Comparison of ENCODE assay signal across 15 cellular contexts in genomic region chr6:43089467-43089866, GRCh38. TPM values are rescaled to one million over a fixed set of nuclear protein-coding genes. Genes with fewer than 3 reads are reported as not detected.
DNase-seq lines count a peak whose midpoint lies in the region; ATAC-seq, FAIRE-seq and TF ChIP-seq lines count a peak whose summit lies in the region.
"Had no signal": no experiment of that assay in that cellular context is flagged by ENCODE, and none has a peak within 500 bp of the region (broad histone marks: within the 10 kb centered on the region; RNA-seq: fewer than 3 reads in every experiment).

No MANE protein-coding gene starts in this region.

- ATAC-seq in HCT116 (no peak), T-cell (replicated peaks in 1 of 4) (no peak), HG03565 (IDR thresholded peaks at IDR 0.05; ENCODE audit: unreplicated experiment) (no peak)

- FAIRE-seq in astrocyte (lab: Jason Lieb, UNC) (no peak), GM12892 (lab: Jason Lieb, UNC) (no peak)

- no peak for TF ChIP-seq POLR2A in HCT116 (IDR thresholded peaks at IDR 0.05; ENCODE audit: borderline replicate concordance, extremely low read depth, insufficient read depth, insufficient read length)
- no peak for TF ChIP-seq POLR2A in GM12892 (IDR thresholded peaks at IDR 0.05; ENCODE audit: low read depth, low read length)

- H4K20me1 ChIP-seq in HCT116 (ENCODE audit: insufficient read depth): no peaks in the 10 kb centered on the region; the same call in 1 of the 2 replicates
- H4K20me1 ChIP-seq in astrocyte (ENCODE audit: insufficient read depth, low read length): peaks cover 87% of the 10 kb centered on the region

- H3K79me2 ChIP-seq in HCT116 (ENCODE audit: insufficient read depth, low read length) (peaks cover 91% of the 10 kb centered on the region), astrocyte (ENCODE audit: insufficient read depth, low read length) (peaks cover 99% of the 10 kb centered on the region)

- H3K4me1 Mint-ChIP-seq in astrocyte (ENCODE audit: low read depth, unreplicated experiment) (peaks cover 71% of the 10 kb centered on the region), T-cell (peaks cover 14 to 19% (median 17%) of the 10 kb centered on the region in 3 donors)

- H3K4me3 Mint-ChIP-seq in astrocyte (ENCODE audit: unreplicated experiment): peak overlapping the region; percentile 69
- H3K4me3 Mint-ChIP-seq in T-cell: no peak overlapping the region
- H3K4me3 Mint-ChIP-seq: activated CD4-positive, alpha-beta memory T cell treated with anti-CD3 and anti-CD28 coated beads, Interleukin-2, amount 10 ng/mL, durations not matched to agents 7 days and 5 days; stimulated activated memory B cell treated with anti-CD40 and anti-IgM and Interleukin-4, amounts not matched to agents 10 μg/mL and 1 μg/mL and 100 μg/mL, for 72 hours had no signal

- 0 out of 2 replicates have a peak overlapping the region, but pooled peaks have one; percentile 7 for H3K9ac ChIP-seq in HCT116 (ENCODE audit: low read length)
- H3K9ac ChIP-seq in astrocyte (ENCODE audit: low read length): peak overlapping the region; percentile 42

- H3K36me3 Mint-ChIP-seq in astrocyte (ENCODE audit: low read depth, unreplicated experiment) (peaks cover 9% of the 10 kb centered on the region), T-cell (no peaks in the 10 kb centered on the region)
- H3K36me3 Mint-ChIP-seq: stimulated activated memory B cell treated with anti-CD40 and anti-IgM and Interleukin-4, amounts not matched to agents 10 μg/mL and 1 μg/mL and 100 μg/mL, for 72 hours had no signal

- H3K9me2 ChIP-seq in HCT116 (ENCODE audit: insufficient read depth): no peaks in the 10 kb centered on the region

- H3K27me3 Mint-ChIP-seq in astrocyte (ENCODE audit: low read depth, unreplicated experiment) (no peaks in the 10 kb centered on the region), T-cell (peaks cover 2 to 3% of the 10 kb centered on the region in 2 donors)

- intact Hi-C loops in HCT116 (cut with micrococcal nuclease): no loop called here

- H3K27ac Mint-ChIP-seq in astrocyte (ENCODE audit: unreplicated experiment): peak overlapping the region; percentile 92
- no peak overlapping the region for H3K27ac Mint-ChIP-seq in T-cell
- H3K27ac Mint-ChIP-seq: activated CD4-positive, alpha-beta memory T cell treated with anti-CD3 and anti-CD28 coated beads, Interleukin-2, amount 10 ng/mL, durations not matched to agents 7 days and 5 days had no signal

- peaks cover 24 to 73% of the 10 kb centered on the region in 2 experiments for H3K4me1 ChIP-seq in HCT116 (ENCODE audit: control insufficient read depth in 1 of 2, insufficient read depth in 2 of 2, low read length in 2 of 2)
- peaks cover 35% of the 10 kb centered on the region for H3K4me1 ChIP-seq in astrocyte (ENCODE audit: insufficient read depth, low read length)

- POLR2A ChIA-PET in HCT116 (lab: Charles Lee): interaction anchor here (2.5 kb wide), 1 partner anchor 13 kb away, joined by 8 read pairs; the partner anchor contains the start of gene PTK7
- POLR2A ChIA-PET in T-cell (lab: Charles Lee): interaction anchor here in 1 of 2 donors (0.6 kb wide), 1 partner anchor 8 kb away, joined by 3 read pairs; no protein-coding TSS in a partner anchor

- no peak for DNase-seq in HCT116 (ENCODE audit: low read depth, low spot score)
- DNase-seq in astrocyte (ENCODE audit: low read depth): no peak
- peak; percentile 78 for DNase-seq in iPS-NIHi11 (ENCODE audit: low spot score)
- no peak for DNase-seq in T-cell
- DNase-seq in MG63: no peak
- DNase-seq in GM12892 (ENCODE audit: insufficient read length): no peak
- DNase-seq: activated CD4-positive, alpha-beta memory T cell treated with anti-CD3 and anti-CD28 coated beads, Interleukin-2, amount 10 ng/mL, durations not matched to agents 7 days and 5 days; activated gamma-delta T cell; central memory CD4-positive, alpha-beta T cell; NCI-H1436 treated with DMSO at 0.1 percent for 48 hours; occipital lobe; stimulated activated CD4-positive, alpha-beta T cell treated with anti-CD3 and anti-CD28 coated beads, Interleukin-1b, Interleukin-23, amount 100 ng/mL, for 48 hours had no signal

- no peaks in the 10 kb centered on the region for H3K9me3 ChIP-seq in HCT116 (ENCODE audit: control insufficient read depth in 1 of 2, insufficient read depth in 1 of 2, low read depth in 1 of 2, low read length in 2 of 2)
- no peaks in the 10 kb centered on the region for H3K9me3 ChIP-seq in astrocyte (ENCODE audit: insufficient read depth, low read depth, low read length)
- H3K9me3 ChIP-seq in MG63: no peaks in the 10 kb centered on the region

- CTCF ChIA-PET in HCT116 (lab: Charles Lee): no interaction called here
- CTCF ChIA-PET in T-cell (lab: Charles Lee): no interaction called here

- TF ChIP-seq CTCF in HCT116 (IDR thresholded peaks at IDR 0.05 in 2 of 3, conservative IDR thresholded peaks at IDR 0.05 in 1 of 3; ENCODE audit: borderline replicate concordance in 1 of 3, insufficient read depth in 1 of 3, low read depth in 2 of 3, low read length in 2 of 3): no peak
- TF ChIP-seq CTCF in astrocyte (IDR thresholded peaks at IDR 0.05; ENCODE audit: insufficient read depth, low read depth, low read length): no peak

- H3K4me2 ChIP-seq in HCT116 (ENCODE audit: low read length): peak overlapping the region; percentile 13; the same call in 1 of the 2 replicates
- peak overlapping the region; percentile 39 for H3K4me2 ChIP-seq in astrocyte (ENCODE audit: low read length)

- TF ChIP-seq RAD21 in HCT116 (IDR thresholded peaks at IDR 0.05; ENCODE audit: low read depth): no peak

- H2AFZ ChIP-seq in HCT116 (ENCODE audit: low read depth, low read length, poor library complexity, severe bottlenecking) (no peak overlapping the region), astrocyte (ENCODE audit: low read depth, low read length) (no peak overlapping the region)

- H3K4me3 ChIP-seq in HCT116 (replicated peaks in 1 of 2; ENCODE audit: low read depth in 1 of 2, low read length in 2 of 2) (no peak overlapping the region), astrocyte (ENCODE audit: insufficient read depth, low read depth, low read length) (no peak overlapping the region), skin epidermis (no peak overlapping the region), MG63 (no peak overlapping the region)

- BruUV-seq in HCT116 (replicated peaks; lab: Mats Ljungman, UMichigan): no TSS peak

- H3K27ac ChIP-seq in HCT116 (ENCODE audit: low read depth, low read length) (peak overlapping the region; percentile 56), astrocyte (ENCODE audit: low read depth, low read length) (peak overlapping the region; percentile 20), skin epidermis (peak overlapping the region in 19 of 21 experiments; percentile 12 to 82 (median 66))

- H3K9me3 Mint-ChIP-seq in astrocyte (ENCODE audit: unreplicated experiment): no peaks in the 10 kb centered on the region
- no peaks in the 10 kb centered on the region for H3K9me3 Mint-ChIP-seq in T-cell
- H3K9me3 Mint-ChIP-seq: activated CD4-positive, alpha-beta memory T cell treated with anti-CD3 and anti-CD28 coated beads, Interleukin-2, amount 10 ng/mL, durations not matched to agents 7 days and 5 days; stimulated activated memory B cell treated with anti-CD40 and anti-IgM and Interleukin-4, amounts not matched to agents 10 μg/mL and 1 μg/mL and 100 μg/mL, for 72 hours had no signal

- no peaks in the 10 kb centered on the region for H3K27me3 ChIP-seq in HCT116 (ENCODE audit: insufficient read depth, low read length)
- no peaks in the 10 kb centered on the region for H3K27me3 ChIP-seq in astrocyte (ENCODE audit: insufficient read depth, low read length)
- H3K27me3 ChIP-seq in MG63: no peaks in the 10 kb centered on the region

- RAD21 ChIA-PET in HCT116 (lab: Charles Lee; ENCODE audit: low non-redundant PET in 1 of 2, low total read pairs in 2 of 2, uncharacterized antibody in 2 of 2, unreplicated experiment in 2 of 2): no interaction called here

- H3K36me3 ChIP-seq in HCT116 (ENCODE audit: control insufficient read depth in 1 of 2, insufficient read depth in 2 of 2, low read length in 2 of 2) (no peaks in the 10 kb centered on the region), astrocyte (ENCODE audit: insufficient read depth, low read length) (no peaks in the 10 kb centered on the region), MG63 (no peaks in the 10 kb centered on the region)

TF ChIP-seq in HCT116, 20 proteins besides CTCF, POLR2A, EP300 and RAD21 (continues in another document):
- TF ChIP-seq FOSL1 (IDR thresholded peaks at IDR 0.05; ENCODE audit: low read depth): no peak

RNA-seq across cellular contexts. Expression of gene PTK7, which starts 13.4 kb away (rescaled TPM):
- total RNA-seq in HCT116 (2021; ENCODE audit: unreplicated experiment) (105 TPM), astrocyte (506 and 728 TPM in 2 replicates), T-cell (10 to 100 TPM in 2 of 5 donors, 1 to 10 TPM in 2, under 1 TPM in 1; 0.56 to 11.3 (median 1.6) TPM)
- polyA plus RNA-seq in HCT116 (2012): 101 and 106 TPM in 2 replicates
- total RNA-seq in MG63 (2014; rRNA removed; shearing (Covaris generic); ENCODE audit: low replicate concordance): 45.0 and 57.3 TPM in 2 replicates
- 0.83 TPM for polyA plus RNA-seq in GM12892 (2012; ENCODE audit: missing spikeins)

RNA-seq across cellular contexts. Expression of gene KLC4, which starts 30.0 kb away (rescaled TPM):
- 16.2 TPM for total RNA-seq in HCT116 (2021; ENCODE audit: unreplicated experiment)
- 14.5 and 17.7 TPM in 2 replicates for polyA plus RNA-seq in HCT116 (2012)
- total RNA-seq in astrocyte: 34.1 and 35.4 TPM in 2 replicates
- total RNA-seq in T-cell: 10 to 100 TPM; 37.8 to 48.5 (median 45.5) TPM
- 16.6 and 44.3 TPM in 2 replicates for total RNA-seq in MG63 (2014; rRNA removed; shearing (Covaris generic); ENCODE audit: low replicate concordance)
- polyA plus RNA-seq in GM12892 (2012; ENCODE audit: missing spikeins): 13.5 TPM

RNA-seq across cellular contexts. Expression of gene MRPL2, which starts 30.2 kb away (rescaled TPM):
- 123 TPM for total RNA-seq in HCT116 (2021; ENCODE audit: unreplicated experiment)
- 119 and 136 TPM in 2 replicates for polyA plus RNA-seq in HCT116 (2012)
- total RNA-seq in astrocyte: 47.4 and 59.7 TPM in 2 replicates
- total RNA-seq in T-cell: 10 to 100 TPM; 34.8 to 66.3 (median 52.0) TPM
- total RNA-seq in MG63 (2014; rRNA removed; shearing (Covaris generic); ENCODE audit: low replicate concordance): 31.0 and 54.7 TPM in 2 replicates
- polyA plus RNA-seq in GM12892 (2012; ENCODE audit: missing spikeins): 32.5 TPM

RNA-seq across cellular contexts. Expression of gene CUL7, which starts 35.8 kb away (rescaled TPM):
- total RNA-seq in HCT116 (2021; ENCODE audit: unreplicated experiment) (34.1 TPM), astrocyte (21.2 and 26.3 TPM in 2 replicates), T-cell (10 to 100 TPM in 3 of 5 donors, 1 to 10 TPM in 2; 6.9 to 15.9 (median 11.6) TPM)
- polyA plus RNA-seq in HCT116 (2012): 26.9 and 33.6 TPM in 2 replicates
- total RNA-seq in MG63 (2014; rRNA removed; shearing (Covaris generic); ENCODE audit: low replicate concordance): 7.6 and 10.8 TPM in 2 replicates
- 11.7 TPM for polyA plus RNA-seq in GM12892 (2012; ENCODE audit: missing spikeins)
